ENCODE assay signal across 15 cellular contexts in the genomic region with DNA sequence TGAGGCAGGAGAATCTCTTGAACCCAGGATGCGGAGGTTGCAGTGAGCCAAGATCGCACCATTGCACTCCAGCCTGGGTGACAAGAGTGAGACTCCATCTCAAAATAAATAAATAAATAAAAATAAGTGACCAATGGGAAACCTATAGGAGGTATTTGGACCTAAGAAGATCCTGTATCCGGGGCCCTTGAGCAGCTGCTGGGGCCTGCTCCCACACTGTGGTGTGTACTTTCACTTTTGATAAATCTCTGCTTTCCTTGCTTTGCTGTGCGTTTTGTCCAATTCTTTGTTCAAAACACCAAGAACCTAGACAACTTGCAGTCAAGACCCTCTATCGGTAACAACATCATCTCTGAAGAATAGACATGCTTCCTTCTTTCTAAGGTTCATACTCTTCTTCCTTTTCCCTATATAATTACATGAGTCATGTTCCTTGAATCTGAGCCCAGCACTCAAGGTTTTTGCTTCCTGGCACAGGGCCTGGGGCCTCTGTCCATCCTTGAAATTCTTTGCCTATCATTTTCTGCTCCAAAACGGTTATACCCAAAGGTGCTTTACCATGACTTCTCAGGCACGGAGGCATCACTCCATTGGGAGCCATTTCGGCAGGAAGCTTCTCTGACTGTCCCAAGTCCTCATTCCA. TPM values are rescaled to one million over a fixed set of nuclear protein-coding genes. Genes with fewer than 3 reads are reported as not detected.
A peak's percentile ranks its signal among the peaks of the same experiment; 100 is the strongest.
DNase-seq lines count a peak whose midpoint lies in the region; ATAC-seq and TF ChIP-seq lines count a peak whose summit lies in the region.
"Had no signal": no experiment of that assay in that cellular context is flagged by ENCODE, and none has a peak within 500 bp of the region (broad histone marks: within the 10 kb centered on the region; RNA-seq: fewer than 3 reads in every experiment).

No MANE protein-coding gene starts in this region.

- TF ChIP-seq CTCF in brain microvascular endothelial cell (IDR thresholded peaks at IDR 0.05; ENCODE audit: low read depth, low read length, missing control alignments) (no peak), mesothelial cell of epicardium (IDR thresholded peaks at IDR 0.05; ENCODE audit: unreplicated experiment) (no peak), GM13977 (IDR thresholded peaks at IDR 0.05; ENCODE audit: extremely low read depth, insufficient read depth, missing control alignments) (no peak)

- peak overlapping the region; percentile 79 for H3K27ac Mint-ChIP-seq in mesothelial cell of epicardium
- H3K27ac Mint-ChIP-seq: activated CD8-positive, alpha-beta T cell treated with anti-CD3 and anti-CD28 coated beads, Interleukin-2, amount 10 ng/mL, durations not matched to agents 7 days and 5 days; CD8-positive, alpha-beta T cell; naive thymus-derived CD4-positive, alpha-beta T cell had no signal

- intact Hi-C loops in sciatic nerve (cut with DNase I), result no loop called here

- H3K4me3 Mint-ChIP-seq in mesothelial cell of epicardium, result no peak overlapping the region
- H3K4me3 Mint-ChIP-seq: activated CD8-positive, alpha-beta T cell treated with anti-CD3 and anti-CD28 coated beads, Interleukin-2, amount 10 ng/mL, durations not matched to agents 7 days and 5 days; CD8-positive, alpha-beta T cell; naive thymus-derived CD4-positive, alpha-beta T cell had no signal

- no peak overlapping the region for H3K27ac ChIP-seq in brain microvascular endothelial cell

- H3K27me3 ChIP-seq in brain microvascular endothelial cell (replicated peaks), result no peaks in the 10 kb centered on the region

- in situ Hi-C loops in brain microvascular endothelial cell (cut with HindIII; ENCODE audit: low pct_ligation_motif_present, low sequenced_read_pairs) (no loop called here), GM13977 (cut with MboI; ENCODE audit: low pct_unique_long_range_greater_than_20kb, low sequenced_read_pairs, unreplicated experiment) (no loop called here)

- H3K36me3 Mint-ChIP-seq in mesothelial cell of epicardium, result no peaks in the 10 kb centered on the region
- H3K36me3 Mint-ChIP-seq: CD8-positive, alpha-beta T cell; naive thymus-derived CD4-positive, alpha-beta T cell had no signal

- peaks cover 17% of the 10 kb centered on the region for H3K4me1 Mint-ChIP-seq in mesothelial cell of epicardium

- no peaks in the 10 kb centered on the region for H3K27me3 Mint-ChIP-seq in mesothelial cell of epicardium (ENCODE audit: low read depth)

- H3K36me3 ChIP-seq in brain microvascular endothelial cell (replicated peaks), result no peaks in the 10 kb centered on the region

- ATAC-seq in sciatic nerve (no peak), GM18517 (IDR thresholded peaks at IDR 0.05; ENCODE audit: unreplicated experiment) (no peak)
- ATAC-seq: activated CD8-positive, alpha-beta T cell treated with anti-CD3 and anti-CD28 coated beads, Interleukin-2, amount 10 ng/mL, durations not matched to agents 7 days and 5 days; CD8-positive, alpha-beta T cell; naive thymus-derived CD4-positive, alpha-beta T cell had no signal

- H3K4me3 ChIP-seq in brain microvascular endothelial cell (ENCODE audit: low read depth, low read length), result no peak overlapping the region

- DNase-seq in AG08396 (ENCODE audit: low spot score) (peak; percentile 60), LHCN-M2 (ENCODE audit: low read depth) (peak; percentile 71), brain microvascular endothelial cell (peak; percentile 59), mesothelial cell of epicardium (ENCODE audit: low spot score in 2 of 2, unreplicated experiment in 2 of 2) (no peak), SIG-M5 (lab: John Stamatoyannopoulos, UW) (no peak), sciatic nerve (ENCODE audit: low spot score) (no peak), GM13977 (ENCODE audit: low spot score) (no peak)
- DNase-seq: activated CD8-positive, alpha-beta T cell treated with anti-CD3 and anti-CD28 coated beads, Interleukin-2, amount 10 ng/mL, durations not matched to agents 7 days and 5 days; amygdala; CD8-positive, alpha-beta T cell; head of caudate nucleus; naive thymus-derived CD4-positive, alpha-beta T cell; NCI-H2029; SHP77 had no signal

- no peaks in the 10 kb centered on the region for H3K9me3 Mint-ChIP-seq in mesothelial cell of epicardium
- H3K9me3 Mint-ChIP-seq: CD8-positive, alpha-beta T cell had no signal

RNA-seq across cellular contexts. Expression of gene PNMA8C, which starts 14.2 kb away (rescaled TPM):
- total RNA-seq in LHCN-M2 (2014; rRNA removed), result 0.17 TPM in 1 of 2 replicates, not detected in the other
- 0.01 TPM for polyA plus RNA-seq in LHCN-M2 (2012)
- 0.49 to 0.79 TPM (median 0.73 TPM) in 3 replicates for total RNA-seq in mesothelial cell of epicardium
- total RNA-seq in sciatic nerve, result not detected
- total RNA-seq: naive thymus-derived CD4-positive, alpha-beta T cell had no signal
- polyA plus RNA-seq: naive thymus-derived CD4-positive, alpha-beta T cell had no signal

RNA-seq across cellular contexts. Expression of gene PNMA8A, which starts 28.4 kb away (rescaled TPM):
- 74.8 and 80.1 TPM in 2 replicates for total RNA-seq in LHCN-M2 (2014; rRNA removed)
- 23.7 TPM for polyA plus RNA-seq in LHCN-M2 (2012)
- total RNA-seq in mesothelial cell of epicardium, result 25.8 to 27.4 TPM (median 25.9 TPM) in 3 replicates
- total RNA-seq in sciatic nerve, result 9.3 TPM
- total RNA-seq: activated CD8-positive, alpha-beta T cell treated with anti-CD3 and anti-CD28 coated beads, Interleukin-2, amount 10 ng/mL, durations not matched to agents 7 days and 5 days; CD8-positive, alpha-beta T cell had no signal
- polyA plus RNA-seq: naive thymus-derived CD4-positive, alpha-beta T cell had no signal

RNA-seq across cellular contexts. Expression of gene CCDC8, which starts 29.6 kb away (rescaled TPM):
- 17.5 and 18.5 TPM in 2 replicates for total RNA-seq in LHCN-M2 (2014; rRNA removed)
- polyA plus RNA-seq in LHCN-M2 (2012), result 6.6 TPM
- 50.3 to 51.7 TPM (median 50.7 TPM) in 3 replicates for total RNA-seq in mesothelial cell of epicardium
- total RNA-seq in sciatic nerve, result 9.0 TPM
- total RNA-seq: activated CD8-positive, alpha-beta T cell treated with anti-CD3 and anti-CD28 coated beads, Interleukin-2, amount 10 ng/mL, durations not matched to agents 7 days and 5 days; CD8-positive, alpha-beta T cell; naive thymus-derived CD4-positive, alpha-beta T cell had no signal
- polyA plus RNA-seq: naive thymus-derived CD4-positive, alpha-beta T cell had no signal

RNA-seq across cellular contexts. Expression of gene PNMA8B, which starts 52.7 kb away (rescaled TPM):
- 0.19 TPM in 1 of 2 replicates, not detected in the other for total RNA-seq in LHCN-M2 (2014; rRNA removed)
- polyA plus RNA-seq in LHCN-M2 (2012), result 0.04 TPM
- 3.0 to 3.2 TPM (median 3.1 TPM) in 3 replicates for total RNA-seq in mesothelial cell of epicardium
- total RNA-seq in sciatic nerve, result 3.6 TPM
- total RNA-seq: CD8-positive, alpha-beta T cell had no signal

Comparison
In these comparisons a context has a peak if more than half of its experiments do, and no peak if none do; other contexts are left out.
1. DNase-seq: peak in AG08396 (single experiment), LHCN-M2 (single experiment) and brain microvascular endothelial cell (single experiment); none in mesothelial cell of epicardium (0 of 2), SIG-M5 (single experiment), sciatic nerve (single experiment) and GM13977 (single experiment).